8 cellular contexts compared by ENCODE assay signal in genomic region chr11:1863352-1864215, GRCh38. TPM values are rescaled to one million over a fixed set of nuclear protein-coding genes. Genes with fewer than 3 reads are reported as not detected.
DNase-seq lines count a peak whose midpoint lies in the region; ATAC-seq, FAIRE-seq and TF ChIP-seq lines count a peak whose summit lies in the region.

No MANE protein-coding gene starts in this region.

- no peaks in the 10 kb centered on the region for H3K9me3 ChIP-seq in MG63
- H3K9me3 ChIP-seq in colonic mucosa = no peaks in the 10 kb centered on the region
- no peaks in the 10 kb centered on the region for H3K9me3 ChIP-seq in HepG2 (ENCODE audit: low read length)
- H3K9me3 ChIP-seq in subcutaneous abdominal adipose tissue (ENCODE audit: control insufficient read depth in 5 of 5, low read length in 5 of 5) = peaks cover 0 to 2% (median 0%) of the 10 kb centered on the region in 5 donors

- CTCF ChIA-PET in HepG2 (lab: Yijun Ruan, JAX; ENCODE audit: low intra/inter-chr PET ratio, low total read pairs) = no interaction called here

- H3K9ac ChIP-seq in colonic mucosa (ENCODE audit: low read depth in 2 of 2, low read length in 2 of 2) = peak overlapping the region in 1 of 2 donors; percentile 67
- no peak overlapping the region for H3K9ac ChIP-seq in HepG2 (ENCODE audit: insufficient read depth, low read depth, low read length)
- peak overlapping the region in 3 of 5 donors; percentile 36 to 72 (median 42) for H3K9ac ChIP-seq in subcutaneous abdominal adipose tissue (ENCODE audit: low read length in 5 of 5)

- TF ChIP-seq EP300 in HepG2 (IDR thresholded peaks at IDR 0.05; ENCODE audit: low read depth in 2 of 2, low read length in 2 of 2) (peak in 1 of 2 experiments; percentile 18; a peak in 1 of 4 replicates), HepG2 (CRISPR knock-in tag; IDR thresholded peaks at IDR 0.05; ENCODE audit: borderline replicate concordance) (no peak)

- H3K4me1 ChIP-seq in colonic mucosa = no peaks in the 10 kb centered on the region
- no peaks in the 10 kb centered on the region for H3K4me1 ChIP-seq in HepG2 (ENCODE audit: insufficient read depth, low read length)
- peaks cover 0 to 59% (median 45%) of the 10 kb centered on the region in 5 donors for H3K4me1 ChIP-seq in subcutaneous abdominal adipose tissue (ENCODE audit: control insufficient read depth in 5 of 5, insufficient read depth in 5 of 5, low read length in 5 of 5)

- ATAC-seq in HepG2 = peak; percentile 60
- ATAC-seq in GM19328 (IDR thresholded peaks at IDR 0.05; ENCODE audit: unreplicated experiment) = no peak

- H3K27ac ChIP-seq in colonic mucosa (peak overlapping the region; percentile 65), HepG2 (ENCODE audit: extremely low read length, insufficient read depth, low read length) (no peak overlapping the region), subcutaneous abdominal adipose tissue (ENCODE audit: low read depth, low read length) (peak overlapping the region; percentile 84)

- H3K27me3 ChIP-seq in MG63 (0 out of 2 replicates have a peak, but pooled peaks cover 3% of the 10 kb centered on the region), colonic mucosa (no peaks in the 10 kb centered on the region), HepG2 (ENCODE audit: control insufficient read depth in 1 of 2, insufficient read depth in 2 of 2, low read length in 2 of 2) (peaks cover 18 to 55% of the 10 kb centered on the region in 2 experiments), subcutaneous abdominal adipose tissue (ENCODE audit: control insufficient read depth in 5 of 5, insufficient read depth in 4 of 5, low read length in 5 of 5) (peaks cover 3 to 11% (median 6%) of the 10 kb centered on the region in 5 donors)

- DNase-seq in C1 segment of cervical spinal cord (lab: John Stamatoyannopoulos, UW) (peak in 10 of 14 donors; percentile 20 to 84 (median 42)), MG63 (peak; percentile 84), colonic mucosa (peak; percentile 58), HepG2 (ENCODE audit: low spot score) (peak; percentile 29), activated gamma-delta T cell treated with Interleukin-2 at 50 U/mL for 16 hours (no peak), activated T-cell treated with anti-CD3 and anti-CD28 coated beads for 4 hours (no peak)

- intact Hi-C loops in colonic mucosa (cut with DNase I) = no loop called here
- intact Hi-C loops in HepG2 (cut with micrococcal nuclease; ENCODE audit: unreplicated experiment) = no loop called here

- H3K36me3 ChIP-seq in MG63 (no peaks in the 10 kb centered on the region), colonic mucosa (no peaks in the 10 kb centered on the region), HepG2 (replicated peaks in 1 of 2; ENCODE audit: control insufficient read depth in 1 of 2, insufficient read depth in 2 of 2, low read length in 2 of 2) (no peaks in the 10 kb centered on the region), subcutaneous abdominal adipose tissue (ENCODE audit: control insufficient read depth in 5 of 5, insufficient read depth in 5 of 5, low read length in 5 of 5) (no peaks in the 10 kb centered on the region)

- in situ Hi-C loops in HepG2 (cut with HindIII; ENCODE audit: extremely low pct_ligation_motif_present, low pct_unique_long_range_greater_than_20kb) = no loop called here

- no peak for FAIRE-seq in HepG2 (lab: Jason Lieb, UNC)

- H3K4me3 ChIP-seq in MG63 (no peak overlapping the region), colonic mucosa (no peak overlapping the region), HepG2 (replicated peaks in 1 of 3; ENCODE audit: insufficient read depth in 1 of 3, low read depth in 2 of 3, low read length in 3 of 3) (no peak overlapping the region), subcutaneous abdominal adipose tissue (ENCODE audit: low read depth in 1 of 5, low read length in 5 of 5) (peak overlapping the region; percentile 41 to 63 (median 60))

- BruUV-seq in HepG2 (replicated peaks; lab: Mats Ljungman, UMichigan) = no TSS peak

- TF ChIP-seq RAD21 in HepG2 (CRISPR knock-in tag; IDR thresholded peaks at IDR 0.05) = no peak

- no peaks in the 10 kb centered on the region for H3K79me2 ChIP-seq in HepG2 (ENCODE audit: insufficient read depth, low read length)

- 42% methylated on average over 8 of the region's 27 CpGs for WGBS in HepG2 (ENCODE audit: low lambda C conversion rate)

- H4K20me1 ChIP-seq in HepG2 (ENCODE audit: insufficient read depth, low read length) = no peaks in the 10 kb centered on the region

- TF ChIP-seq POLR2A in HepG2 (IDR thresholded peaks at IDR 0.05; ENCODE audit: insufficient read depth in 1 of 2, low read depth in 2 of 2, low read length in 2 of 2) = no peak

- TF ChIP-seq CTCF in colonic mucosa (IDR thresholded peaks at IDR 0.05) (no peak), HepG2 (CRISPR knock-in tag; IDR thresholded peaks at IDR 0.05) (no peak)

- POLR2A ChIA-PET in HepG2 (lab: Yijun Ruan, JAX) = no interaction called here

- no peak overlapping the region for H3K4me2 ChIP-seq in HepG2 (ENCODE audit: low read depth, low read length)

- H2AFZ ChIP-seq in HepG2 (ENCODE audit: low read length) = no peak overlapping the region

RNA-seq across cellular contexts. Expression of gene LSP1, which starts 10.7 kb away (rescaled TPM):
- 41.7 and 66.6 TPM in 2 replicates for total RNA-seq in MG63 (2014; rRNA removed; shearing (Covaris generic); ENCODE audit: low replicate concordance)
- total RNA-seq in colonic mucosa (10 to 100 TPM; 18.9 to 23.0 TPM), HepG2 (2016; rRNA removed; fragmentation: Illumina TruSeq; extraction: Trizol) (0.29 and 1.00 TPM in 2 replicates)
- total RNA-seq in HepG2 (2016; cell fraction: cytosol; rRNA removed; fragmentation: Illumina TruSeq; extraction: Trizol; ENCODE audit: low read depth) = 0.35 and 2.3 TPM in 2 replicates
- 0.65 and 1.00 TPM in 2 replicates for total RNA-seq in HepG2 (2016; cell fraction: insoluble cytoplasmic fraction; rRNA removed; fragmentation: Illumina TruSeq; extraction: Trizol)
- 1.00 and 1.5 TPM in 2 replicates for total RNA-seq in HepG2 (2016; cell fraction: membrane; rRNA removed; fragmentation: Illumina TruSeq; extraction: Trizol)
- not detected in 2 replicates for total RNA-seq in HepG2 (2016; cell fraction: nucleus; rRNA removed; fragmentation: Illumina TruSeq; extraction: Trizol)
- polyA plus RNA-seq in HepG2 (2011; rRNA removed) = 0.59 and 1.5 TPM in 2 replicates
- 0.87 and 0.93 TPM in 2 replicates for polyA plus RNA-seq in HepG2 (2011; cell fraction: cytosol; rRNA removed)
- 1.4 and 10.9 TPM in 2 replicates for polyA plus RNA-seq in HepG2 (2011; cell fraction: nucleus; rRNA removed)
- 0.93 and 1.1 TPM in 2 replicates for polyA plus RNA-seq in HepG2 (2012)
- 0.59 and 1.5 TPM in 2 replicates for polyA plus RNA-seq in HepG2 (2016; cell fraction: cytosol; fragmentation: Illumina TruSeq; extraction: Trizol; ENCODE audit: low read depth)
- 0.38 and 0.45 TPM in 2 replicates for polyA plus RNA-seq in HepG2 (2016; cell fraction: insoluble cytoplasmic fraction; fragmentation: Illumina TruSeq; extraction: Trizol; ENCODE audit: low read depth)
- 0.73 and 1.2 TPM in 2 replicates for polyA plus RNA-seq in HepG2 (2016; cell fraction: membrane; fragmentation: Illumina TruSeq; extraction: Trizol; ENCODE audit: low read depth)
- 0.79 and 0.90 TPM in 2 replicates for polyA plus RNA-seq in HepG2 (2016; cell fraction: nucleus; fragmentation: Illumina TruSeq; extraction: Trizol; ENCODE audit: insufficient read depth, low read depth)
- 0.28 and 0.60 TPM in 2 replicates for polyA minus RNA-seq in HepG2 (2011; rRNA and poly(A)+ RNA removed; ENCODE audit: low replicate concordance)
- 0.59 and 0.70 TPM in 2 replicates for polyA minus RNA-seq in HepG2 (2011; cell fraction: cytosol; rRNA and poly(A)+ RNA removed)
- not detected in 2 replicates for polyA minus RNA-seq in HepG2 (2011; cell fraction: nucleus; rRNA and poly(A)+ RNA removed)

RNA-seq across cellular contexts. Expression of gene TNNI2, which starts 24.8 kb away (rescaled TPM):
- total RNA-seq in MG63 (2014; rRNA removed; shearing (Covaris generic); ENCODE audit: low replicate concordance) = not detected in 2 replicates
- under 1 TPM in 1 of 2 donors, not detected in 1; 0.94 TPM for total RNA-seq in colonic mucosa
- 7.2 and 8.5 TPM in 2 replicates for total RNA-seq in HepG2 (2016; rRNA removed; fragmentation: Illumina TruSeq; extraction: Trizol)
- 4.6 and 5.0 TPM in 2 replicates for total RNA-seq in HepG2 (2016; cell fraction: cytosol; rRNA removed; fragmentation: Illumina TruSeq; extraction: Trizol; ENCODE audit: low read depth)
- 6.9 and 7.7 TPM in 2 replicates for total RNA-seq in HepG2 (2016; cell fraction: insoluble cytoplasmic fraction; rRNA removed; fragmentation: Illumina TruSeq; extraction: Trizol)
- 5.9 and 6.3 TPM in 2 replicates for total RNA-seq in HepG2 (2016; cell fraction: membrane; rRNA removed; fragmentation: Illumina TruSeq; extraction: Trizol)
- 2.2 and 3.4 TPM in 2 replicates for total RNA-seq in HepG2 (2016; cell fraction: nucleus; rRNA removed; fragmentation: Illumina TruSeq; extraction: Trizol)
- polyA plus RNA-seq in HepG2 (2011; rRNA removed) = 12.0 and 21.2 TPM in 2 replicates
- 19.5 and 30.5 TPM in 2 replicates for polyA plus RNA-seq in HepG2 (2011; cell fraction: cytosol; rRNA removed)
- polyA plus RNA-seq in HepG2 (2011; cell fraction: nucleus; rRNA removed) = 47.5 and 50.6 TPM in 2 replicates
- 52.9 and 67.0 TPM in 2 replicates for polyA plus RNA-seq in HepG2 (2012)
- polyA plus RNA-seq in HepG2 (2016; cell fraction: cytosol; fragmentation: Illumina TruSeq; extraction: Trizol; ENCODE audit: low read depth) = 7.5 and 8.0 TPM in 2 replicates
- 6.6 and 8.3 TPM in 2 replicates for polyA plus RNA-seq in HepG2 (2016; cell fraction: insoluble cytoplasmic fraction; fragmentation: Illumina TruSeq; extraction: Trizol; ENCODE audit: low read depth)
- 4.0 and 6.2 TPM in 2 replicates for polyA plus RNA-seq in HepG2 (2016; cell fraction: membrane; fragmentation: Illumina TruSeq; extraction: Trizol; ENCODE audit: low read depth)
- polyA plus RNA-seq in HepG2 (2016; cell fraction: nucleus; fragmentation: Illumina TruSeq; extraction: Trizol; ENCODE audit: insufficient read depth, low read depth) = 5.3 and 9.8 TPM in 2 replicates
- 2.8 TPM in 1 of 2 replicates, not detected in the other for polyA minus RNA-seq in HepG2 (2011; rRNA and poly(A)+ RNA removed; ENCODE audit: low replicate concordance)
- 3.9 and 4.6 TPM in 2 replicates for polyA minus RNA-seq in HepG2 (2011; cell fraction: cytosol; rRNA and poly(A)+ RNA removed)
- 2.6 and 3.2 TPM in 2 replicates for polyA minus RNA-seq in HepG2 (2011; cell fraction: nucleus; rRNA and poly(A)+ RNA removed)

RNA-seq across cellular contexts. Expression of gene PRR33, which starts 28.1 kb away (rescaled TPM):
- not detected in 2 replicates for total RNA-seq in MG63 (2014; rRNA removed; shearing (Covaris generic); ENCODE audit: low replicate concordance)
- total RNA-seq in colonic mucosa (not detected), HepG2 (2016; rRNA removed; fragmentation: Illumina TruSeq; extraction: Trizol) (not detected in 2 replicates)
- not detected in 2 replicates for total RNA-seq in HepG2 (2016; cell fraction: cytosol; rRNA removed; fragmentation: Illumina TruSeq; extraction: Trizol; ENCODE audit: low read depth)
- not detected in 2 replicates for total RNA-seq in HepG2 (2016; cell fraction: insoluble cytoplasmic fraction; rRNA removed; fragmentation: Illumina TruSeq; extraction: Trizol)
- not detected in 2 replicates for total RNA-seq in HepG2 (2016; cell fraction: membrane; rRNA removed; fragmentation: Illumina TruSeq; extraction: Trizol)
- total RNA-seq in HepG2 (2016; cell fraction: nucleus; rRNA removed; fragmentation: Illumina TruSeq; extraction: Trizol) = not detected in 2 replicates
- not detected in 2 replicates for polyA plus RNA-seq in HepG2 (2011; rRNA removed)
- not detected in 2 replicates for polyA plus RNA-seq in HepG2 (2011; cell fraction: cytosol; rRNA removed)
- not detected in 2 replicates for polyA plus RNA-seq in HepG2 (2011; cell fraction: nucleus; rRNA removed)
- 0.05 TPM in 1 of 2 replicates, not detected in the other for polyA plus RNA-seq in HepG2 (2012)
- polyA plus RNA-seq in HepG2 (2016; cell fraction: cytosol; fragmentation: Illumina TruSeq; extraction: Trizol; ENCODE audit: low read depth) = not detected in 2 replicates
- not detected in 2 replicates for polyA plus RNA-seq in HepG2 (2016; cell fraction: insoluble cytoplasmic fraction; fragmentation: Illumina TruSeq; extraction: Trizol; ENCODE audit: low read depth)
- not detected in 2 replicates for polyA plus RNA-seq in HepG2 (2016; cell fraction: membrane; fragmentation: Illumina TruSeq; extraction: Trizol; ENCODE audit: low read depth)
- polyA plus RNA-seq in HepG2 (2016; cell fraction: nucleus; fragmentation: Illumina TruSeq; extraction: Trizol; ENCODE audit: insufficient read depth, low read depth) = not detected in 2 replicates
- polyA minus RNA-seq in HepG2 (2011; rRNA and poly(A)+ RNA removed; ENCODE audit: low replicate concordance) = not detected in 2 replicates
- not detected in 2 replicates for polyA minus RNA-seq in HepG2 (2011; cell fraction: cytosol; rRNA and poly(A)+ RNA removed)
- polyA minus RNA-seq in HepG2 (2011; cell fraction: nucleus; rRNA and poly(A)+ RNA removed) = not detected in 2 replicates

RNA-seq across cellular contexts. Expression of gene SYT8, which starts 28.8 kb away (rescaled TPM):
- not detected in 2 replicates for total RNA-seq in MG63 (2014; rRNA removed; shearing (Covaris generic); ENCODE audit: low replicate concordance)
- 1 to 10 TPM; 1.7 to 3.5 TPM for total RNA-seq in colonic mucosa
- total RNA-seq in HepG2 (2016; rRNA removed; fragmentation: Illumina TruSeq; extraction: Trizol) = 0.60 TPM in 1 of 2 replicates, not detected in the other
- total RNA-seq in HepG2 (2016; cell fraction: cytosol; rRNA removed; fragmentation: Illumina TruSeq; extraction: Trizol; ENCODE audit: low read depth) = not detected in 2 replicates
- 0.19 TPM in 1 of 2 replicates, not detected in the other for total RNA-seq in HepG2 (2016; cell fraction: insoluble cytoplasmic fraction; rRNA removed; fragmentation: Illumina TruSeq; extraction: Trizol)
- total RNA-seq in HepG2 (2016; cell fraction: membrane; rRNA removed; fragmentation: Illumina TruSeq; extraction: Trizol) = 0.12 and 0.24 TPM in 2 replicates
- 0.38 and 1.4 TPM in 2 replicates for total RNA-seq in HepG2 (2016; cell fraction: nucleus; rRNA removed; fragmentation: Illumina TruSeq; extraction: Trizol)
- 2.1 and 2.3 TPM in 2 replicates for polyA plus RNA-seq in HepG2 (2011; rRNA removed)
- polyA plus RNA-seq in HepG2 (2011; cell fraction: cytosol; rRNA removed) = 0.23 and 0.67 TPM in 2 replicates
- 64.9 and 87.5 TPM in 2 replicates for polyA plus RNA-seq in HepG2 (2011; cell fraction: nucleus; rRNA removed)
- 0.56 and 1.3 TPM in 2 replicates for polyA plus RNA-seq in HepG2 (2012)
- not detected in 2 replicates for polyA plus RNA-seq in HepG2 (2016; cell fraction: cytosol; fragmentation: Illumina TruSeq; extraction: Trizol; ENCODE audit: low read depth)
- not detected in 2 replicates for polyA plus RNA-seq in HepG2 (2016; cell fraction: insoluble cytoplasmic fraction; fragmentation: Illumina TruSeq; extraction: Trizol; ENCODE audit: low read depth)
- not detected in 2 replicates for polyA plus RNA-seq in HepG2 (2016; cell fraction: membrane; fragmentation: Illumina TruSeq; extraction: Trizol; ENCODE audit: low read depth)
- polyA plus RNA-seq in HepG2 (2016; cell fraction: nucleus; fragmentation: Illumina TruSeq; extraction: Trizol; ENCODE audit: insufficient read depth, low read depth) = 1.7 and 2.2 TPM in 2 replicates
- 0.28 TPM in 1 of 2 replicates, not detected in the other for polyA minus RNA-seq in HepG2 (2011; rRNA and poly(A)+ RNA removed; ENCODE audit: low replicate concordance)
- 0.62 TPM in 1 of 2 replicates, not detected in the other for polyA minus RNA-seq in HepG2 (2011; cell fraction: cytosol; rRNA and poly(A)+ RNA removed)
- 2.9 and 3.7 TPM in 2 replicates for polyA minus RNA-seq in HepG2 (2011; cell fraction: nucleus; rRNA and poly(A)+ RNA removed)

RNA-seq across cellular contexts. Expression of gene TNNT3, which starts 55.9 kb away (rescaled TPM):
- not detected in 2 replicates for total RNA-seq in MG63 (2014; rRNA removed; shearing (Covaris generic); ENCODE audit: low replicate concordance)
- total RNA-seq in colonic mucosa (under 1 TPM in 1 of 2 donors, not detected in 1; 0.72 TPM), HepG2 (2016; rRNA removed; fragmentation: Illumina TruSeq; extraction: Trizol) (not detected in 2 replicates)
- not detected in 2 replicates for total RNA-seq in HepG2 (2016; cell fraction: cytosol; rRNA removed; fragmentation: Illumina TruSeq; extraction: Trizol; ENCODE audit: low read depth)
- total RNA-seq in HepG2 (2016; cell fraction: insoluble cytoplasmic fraction; rRNA removed; fragmentation: Illumina TruSeq; extraction: Trizol) = not detected in 2 replicates
- total RNA-seq in HepG2 (2016; cell fraction: membrane; rRNA removed; fragmentation: Illumina TruSeq; extraction: Trizol) = not detected in 2 replicates
- total RNA-seq in HepG2 (2016; cell fraction: nucleus; rRNA removed; fragmentation: Illumina TruSeq; extraction: Trizol) = not detected in 2 replicates
- polyA plus RNA-seq in HepG2 (2011; rRNA removed) = not detected in 2 replicates
- not detected in 2 replicates for polyA plus RNA-seq in HepG2 (2011; cell fraction: cytosol; rRNA removed)
- polyA plus RNA-seq in HepG2 (2011; cell fraction: nucleus; rRNA removed) = not detected in 2 replicates
- not detected in 2 replicates for polyA plus RNA-seq in HepG2 (2012)
- not detected in 2 replicates for polyA plus RNA-seq in HepG2 (2016; cell fraction: cytosol; fragmentation: Illumina TruSeq; extraction: Trizol; ENCODE audit: low read depth)
- not detected in 2 replicates for polyA plus RNA-seq in HepG2 (2016; cell fraction: insoluble cytoplasmic fraction; fragmentation: Illumina TruSeq; extraction: Trizol; ENCODE audit: low read depth)
- not detected in 2 replicates for polyA plus RNA-seq in HepG2 (2016; cell fraction: membrane; fragmentation: Illumina TruSeq; extraction: Trizol; ENCODE audit: low read depth)
- not detected in 2 replicates for polyA plus RNA-seq in HepG2 (2016; cell fraction: nucleus; fragmentation: Illumina TruSeq; extraction: Trizol; ENCODE audit: insufficient read depth, low read depth)
- polyA minus RNA-seq in HepG2 (2011; rRNA and poly(A)+ RNA removed; ENCODE audit: low replicate concordance) = not detected in 2 replicates
- not detected in 2 replicates for polyA minus RNA-seq in HepG2 (2011; cell fraction: cytosol; rRNA and poly(A)+ RNA removed)
- not detected in 2 replicates for polyA minus RNA-seq in HepG2 (2011; cell fraction: nucleus; rRNA and poly(A)+ RNA removed)

Comparison
In these comparisons a context has a peak if more than half of its experiments do, and no peak if none do; other contexts are left out.
1. DNase-seq: peak in C1 segment of cervical spinal cord (10 of 14), MG63 (single experiment), colonic mucosa (single experiment) and HepG2 (single experiment); none in activated gamma-delta T cell treated with Interleukin-2 at 50 U/mL for 16 hours (single experiment) and activated T-cell treated with anti-CD3 and anti-CD28 coated beads for 4 hours (single experiment).
2. H3K4me3 ChIP-seq: peak in subcutaneous abdominal adipose tissue (5 of 5); none in MG63 (single experiment), colonic mucosa (single experiment) and HepG2 (0 of 3).
3. RNA of gene LSP1, which starts 10.7 kb away (total RNA-seq): 41.7 to 66.6 TPM in MG63 and 18.9 to 23.0 TPM in colonic mucosa; 0.29 to 2.3 TPM in HepG2; every median in the first group is over 4 times any median in the second.